12 cellular contexts compared by ENCODE assay signal in the genomic region with DNA sequence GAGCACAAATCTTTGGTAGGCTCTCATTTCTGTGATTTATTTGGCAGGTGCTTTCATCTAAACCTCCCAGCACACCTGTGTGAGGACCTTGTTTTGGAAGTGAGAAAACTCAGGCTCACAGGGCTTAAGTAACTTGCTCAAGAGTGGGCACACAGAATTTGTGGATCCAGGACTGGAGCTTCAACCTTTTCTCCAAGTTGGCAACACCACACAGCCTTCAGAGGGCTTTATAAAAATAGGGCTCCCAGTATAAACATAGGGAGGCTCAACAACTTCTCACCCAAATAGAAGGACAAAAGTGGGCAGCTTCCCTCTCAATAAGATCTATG.
DNase-seq lines count a peak whose midpoint lies in the region; ATAC-seq and TF ChIP-seq lines count a peak whose summit lies in the region.
"Had no signal": no experiment of that assay in that cellular context is flagged by ENCODE, and none has a peak within 500 bp of the region (broad histone marks: within the 10 kb centered on the region; RNA-seq: fewer than 3 reads in every experiment).

No MANE protein-coding gene starts in this region.

- no peaks in the 10 kb centered on the region for H3K36me3 Mint-ChIP-seq in activated T-helper 2 cell treated with anti-CD3 and anti-CD28 coated beads, Interferon-gamma antibody, Interleukin-2, Interleukin-4, amounts not matched to agents 10 μg/mL and 5 μg/mL and 100 μg/mL, durations not matched to agents 14 hours and 24 hours and 36 hours (ENCODE audit: low read depth)
- H3K36me3 Mint-ChIP-seq: CD14-positive monocyte; CD8-positive, alpha-beta memory T cell had no signal

- H3K27me3 Mint-ChIP-seq in activated T-helper 2 cell treated with anti-CD3 and anti-CD28 coated beads, Interferon-gamma antibody, Interleukin-2, Interleukin-4, amounts not matched to agents 10 μg/mL and 5 μg/mL and 100 μg/mL, durations not matched to agents 14 hours and 24 hours and 36 hours (ENCODE audit: low read depth), result no peaks in the 10 kb centered on the region
- H3K27me3 Mint-ChIP-seq: CD8-positive, alpha-beta memory T cell had no signal

- H3K4me2 ChIP-seq in KMS-11 (no peak overlapping the region), PC-3 (ENCODE audit: low read length) (no peak overlapping the region)
- H3K4me2 ChIP-seq: BLaER1 treated with 17β-estradiol and CSF1 and Interleukin-3, amounts not matched to agents 10 nM and 100 nM had no signal

- H3K27ac Mint-ChIP-seq in activated T-helper 2 cell treated with anti-CD3 and anti-CD28 coated beads, Interferon-gamma antibody, Interleukin-2, Interleukin-4, amounts not matched to agents 10 μg/mL and 5 μg/mL and 100 μg/mL, durations not matched to agents 14 hours and 24 hours and 36 hours, result no peak overlapping the region
- H3K27ac Mint-ChIP-seq: CD14-positive monocyte; CD4-positive, alpha-beta T cell; CD8-positive, alpha-beta memory T cell had no signal

- H3K36me3 ChIP-seq in ACC112 (ENCODE audit: insufficient read depth, low read length) (no peaks in the 10 kb centered on the region), KMS-11 (ENCODE audit: insufficient read depth) (no peaks in the 10 kb centered on the region), PC-3 (ENCODE audit: low read depth, low read length) (no peaks in the 10 kb centered on the region; the same call in 1 of the 2 replicates)
- H3K36me3 ChIP-seq: BE2C; BLaER1 treated with 17β-estradiol and CSF1 and Interleukin-3, amounts not matched to agents 10 nM and 100 nM had no signal

- no peaks in the 10 kb centered on the region for H3K9me2 ChIP-seq in PC-3 (replicated peaks; ENCODE audit: low read length)

- no peaks in the 10 kb centered on the region for H3F3A ChIP-seq in PC-3 (ENCODE audit: low read length, unreplicated experiment)

- ATAC-seq in PC-3 (no peak), HG03175 (IDR thresholded peaks at IDR 0.05; ENCODE audit: unreplicated experiment) (no peak)

- POLR2A ChIA-PET in PC-3 (lab: Charles Lee; ENCODE audit: unreplicated experiment), result interaction anchor here (0.5 kb wide), 1 partner anchor 215 kb away, joined by 3 read pairs; no protein-coding TSS in a partner anchor

- H3K4me1 ChIP-seq in ACC112 (ENCODE audit: control insufficient read depth, insufficient read depth, low read length, unreplicated experiment) (peaks cover 29% of the 10 kb centered on the region), KMS-11 (ENCODE audit: low read depth, poor library complexity, severe bottlenecking) (no peaks in the 10 kb centered on the region), PC-3 (ENCODE audit: insufficient read depth, low read length) (peaks cover 20% of the 10 kb centered on the region)
- H3K4me1 ChIP-seq: BE2C had no signal

- no peaks in the 10 kb centered on the region for H3K9me3 Mint-ChIP-seq in activated T-helper 2 cell treated with anti-CD3 and anti-CD28 coated beads, Interferon-gamma antibody, Interleukin-2, Interleukin-4, amounts not matched to agents 10 μg/mL and 5 μg/mL and 100 μg/mL, durations not matched to agents 14 hours and 24 hours and 36 hours
- H3K9me3 Mint-ChIP-seq: CD14-positive monocyte; CD4-positive, alpha-beta T cell had no signal

- H3K27ac ChIP-seq in ACC112 (ENCODE audit: low read depth, low read length) (no peak overlapping the region), KMS-11 (no peak overlapping the region), PC-3 (ENCODE audit: low read length) (no peak overlapping the region)
- H3K27ac ChIP-seq: BLaER1 treated with 17β-estradiol and CSF1 and Interleukin-3, amounts not matched to agents 10 nM and 100 nM; GM23248 had no signal

- H3K27me3 ChIP-seq in ACC112 (ENCODE audit: insufficient read depth, low read length), result no peaks in the 10 kb centered on the region
- no peaks in the 10 kb centered on the region for H3K27me3 ChIP-seq in KMS-11 (ENCODE audit: insufficient read depth, low read depth)
- no peaks in the 10 kb centered on the region for H3K27me3 ChIP-seq in PC-3 (ENCODE audit: low read length)
- H3K27me3 ChIP-seq: BLaER1 treated with 17β-estradiol and CSF1 and Interleukin-3, amounts not matched to agents 10 nM and 100 nM had no signal

- intact Hi-C loops in PC-3 (cut with micrococcal nuclease), result loop anchor here (2.0 to 10.0 kb wide), 3 partner anchors 144 to 416 kb away; no protein-coding TSS in a partner anchor
- intact Hi-C loops in activated T-helper 2 cell treated with anti-CD3 and anti-CD28 coated beads, Interferon-gamma antibody, Interleukin-2, Interleukin-4, amounts not matched to agents 10 μg/mL and 5 μg/mL and 100 μg/mL, durations not matched to agents 14 hours and 24 hours and 36 hours (cut with micrococcal nuclease), result no loop called here

- H3K9ac ChIP-seq in KMS-11, result no peak overlapping the region
- no peak overlapping the region for H3K9ac ChIP-seq in PC-3 (ENCODE audit: low read length)
- H3K9ac ChIP-seq: BLaER1 treated with 17β-estradiol and CSF1 and Interleukin-3, amounts not matched to agents 10 nM and 100 nM; GM23248 had no signal

- H3K4me3 ChIP-seq in ACC112 (ENCODE audit: low read depth, low read length), result no peak overlapping the region
- H3K4me3 ChIP-seq in KMS-11 (IDR thresholded peaks at IDR 0.05; ENCODE audit: insufficient read depth, low read depth, low read length), result no peak overlapping the region
- H3K4me3 ChIP-seq in PC-3 (ENCODE audit: low read length), result no peak overlapping the region
- H3K4me3 ChIP-seq: BLaER1 treated with 17β-estradiol and CSF1 and Interleukin-3, amounts not matched to agents 10 nM and 100 nM; GM23248 had no signal

- BruUV-seq in PC-3 (replicated peaks; lab: Mats Ljungman, UMichigan), result no TSS peak

- H4K20me1 ChIP-seq in KMS-11 (ENCODE audit: insufficient read depth), result no peaks in the 10 kb centered on the region
- H4K20me1 ChIP-seq in PC-3 (ENCODE audit: low read length), result no peaks in the 10 kb centered on the region
- H4K20me1 ChIP-seq: BLaER1 treated with 17β-estradiol and CSF1 and Interleukin-3, amounts not matched to agents 10 nM and 100 nM had no signal

- H3K4me1 Mint-ChIP-seq in activated T-helper 2 cell treated with anti-CD3 and anti-CD28 coated beads, Interferon-gamma antibody, Interleukin-2, Interleukin-4, amounts not matched to agents 10 μg/mL and 5 μg/mL and 100 μg/mL, durations not matched to agents 14 hours and 24 hours and 36 hours (ENCODE audit: low read depth), result no peaks in the 10 kb centered on the region
- H3K4me1 Mint-ChIP-seq: CD14-positive monocyte; CD8-positive, alpha-beta memory T cell had no signal

- DNase-seq in PC-3, result no peak
- no peak for DNase-seq in activated gamma-delta T cell treated with Interleukin-2 at 50 U/mL for 16 hours
- DNase-seq in activated T-helper 2 cell treated with anti-CD3 and anti-CD28 coated beads, Interferon-gamma antibody, Interleukin-2, Interleukin-4, amounts not matched to agents 10 μg/mL and 5 μg/mL and 100 μg/mL, durations not matched to agents 14 hours and 24 hours and 36 hours (ENCODE audit: low spot score), result no peak
- DNase-seq: CD4-positive, alpha-beta T cell; CD8-positive, alpha-beta memory T cell had no signal

- peak overlapping the region; percentile 29 for H2AFZ ChIP-seq in ACC112 (ENCODE audit: low read length, unreplicated experiment)
- H2AFZ ChIP-seq in KMS-11 (ENCODE audit: low read depth), result peak overlapping the region; percentile 16; the same call in 1 of the 2 replicates
- H2AFZ ChIP-seq in PC-3 (ENCODE audit: low read length), result peak overlapping the region; percentile 73
- H2AFZ ChIP-seq: GM23248 had no signal

- H3K9me3 ChIP-seq in PC-3 (ENCODE audit: low read length), result no peaks in the 10 kb centered on the region
- H3K9me3 ChIP-seq: BE2C; BLaER1 treated with 17β-estradiol and CSF1 and Interleukin-3, amounts not matched to agents 10 nM and 100 nM had no signal

- no peaks in the 10 kb centered on the region for H3K79me2 ChIP-seq in ACC112 (ENCODE audit: control insufficient read depth, insufficient read depth, low read length, unreplicated experiment)
- no peaks in the 10 kb centered on the region for H3K79me2 ChIP-seq in KMS-11 (ENCODE audit: insufficient read depth, low read depth)
- H3K79me2 ChIP-seq in PC-3 (ENCODE audit: low read length), result no peaks in the 10 kb centered on the region

- TF ChIP-seq CTCF in KMS-11 (conservative IDR thresholded peaks at IDR 0.05; ENCODE audit: low read depth, low read length), result no peak
- TF ChIP-seq CTCF in PC-3 (conservative IDR thresholded peaks at IDR 0.05; ENCODE audit: low read depth, low read length), result no peak

- CTCF ChIA-PET in PC-3 (lab: Charles Lee), result interaction anchor here (1.2 kb wide), 1 partner anchor 418 kb away, joined by 3 read pairs; no protein-coding TSS in a partner anchor

- H3K4me3 Mint-ChIP-seq in activated T-helper 2 cell treated with anti-CD3 and anti-CD28 coated beads, Interferon-gamma antibody, Interleukin-2, Interleukin-4, amounts not matched to agents 10 μg/mL and 5 μg/mL and 100 μg/mL, durations not matched to agents 14 hours and 24 hours and 36 hours (ENCODE audit: low read depth), result no peak overlapping the region
- H3K4me3 Mint-ChIP-seq: CD14-positive monocyte; CD4-positive, alpha-beta T cell; CD8-positive, alpha-beta memory T cell had no signal

Comparison
In these comparisons a context has a peak if more than half of its experiments do, and no peak if none do; other contexts are left out.
1. H2AFZ ChIP-seq: peak in every context shown above with its lines; median percentile 73 in PC-3; 29 in ACC112; 16 in KMS-11.